20 cellular contexts compared by ENCODE assay signal in genomic region chr19:54106716-54107115, GRCh38. TPM values are rescaled to one million over a fixed set of nuclear protein-coding genes. Genes with fewer than 3 reads are reported as not detected.
"Had no signal": no experiment of that assay in that cellular context is flagged by ENCODE, and none has a peak within 500 bp of the region (broad histone marks: within the 10 kb centered on the region; RNA-seq: fewer than 3 reads in every experiment).

No MANE protein-coding gene starts in this region.

- H3K9me3 ChIP-seq: mucosa of descending colon, right atrium auricular region, stomach, testis, upper lobe of right lung had no signal

- H3K9me3 Mint-ChIP-seq: activated naive CD8-positive, alpha-beta T cell treated with anti-CD3 and anti-CD28 coated beads for 36 hours; dendritic cell treated with granulocyte-macrophage colony-stimulating factor and Interleukin-4, amounts not matched to agents 40 ng/mL and 50 ng/mL, for 4 days; memory B cell; T-helper 1 cell treated with Interleukin-12 subunit alpha and Interleukin-12 subunit beta and Interleukin-4 antibody, amounts not matched to agents 30 μg/mL and 1 μg/mL, for 36 hours had no signal

- H3K27ac Mint-ChIP-seq: activated CD8-positive, alpha-beta memory T cell treated with anti-CD3 and anti-CD28 coated beads, Interleukin-2, amount 10 ng/mL, durations not matched to agents 7 days and 5 days; activated naive CD8-positive, alpha-beta T cell treated with anti-CD3 and anti-CD28 coated beads for 36 hours; memory B cell; T-helper 1 cell treated with Interleukin-12 subunit alpha and Interleukin-12 subunit beta and Interleukin-4 antibody, amounts not matched to agents 30 μg/mL and 1 μg/mL, for 36 hours had no signal

- FAIRE-seq: frontal cortex had no signal

- H3K4me3 ChIP-seq: mucosa of descending colon, right atrium auricular region, smooth muscle cell, stomach, testis, upper lobe of right lung had no signal

- H3K4me3 Mint-ChIP-seq: activated CD8-positive, alpha-beta memory T cell treated with anti-CD3 and anti-CD28 coated beads, Interleukin-2, amount 10 ng/mL, durations not matched to agents 7 days and 5 days; activated naive CD8-positive, alpha-beta T cell treated with anti-CD3 and anti-CD28 coated beads for 36 hours; dendritic cell treated with granulocyte-macrophage colony-stimulating factor and Interleukin-4, amounts not matched to agents 40 ng/mL and 50 ng/mL, for 4 days; memory B cell; T-helper 1 cell treated with Interleukin-12 subunit alpha and Interleukin-12 subunit beta and Interleukin-4 antibody, amounts not matched to agents 30 μg/mL and 1 μg/mL, for 36 hours had no signal

- H3K27ac ChIP-seq: right atrium auricular region, stomach, testis, upper lobe of right lung had no signal

- H3K27me3 Mint-ChIP-seq: activated CD8-positive, alpha-beta memory T cell treated with anti-CD3 and anti-CD28 coated beads, Interleukin-2, amount 10 ng/mL, durations not matched to agents 7 days and 5 days; activated naive CD8-positive, alpha-beta T cell treated with anti-CD3 and anti-CD28 coated beads for 36 hours; dendritic cell treated with granulocyte-macrophage colony-stimulating factor and Interleukin-4, amounts not matched to agents 40 ng/mL and 50 ng/mL, for 4 days; memory B cell had no signal

- ATAC-seq: activated CD8-positive, alpha-beta memory T cell treated with anti-CD3 and anti-CD28 coated beads, Interleukin-2, amount 10 ng/mL, durations not matched to agents 7 days and 5 days; left colon; mucosa of descending colon; naive thymus-derived CD4-positive, alpha-beta T cell; upper lobe of right lung had no signal

- H3K27me3 ChIP-seq: right atrium auricular region, stomach, testis, upper lobe of right lung had no signal

- DNase-seq: activated CD4-positive, alpha-beta T cell treated with anti-CD3 and anti-CD28 coated beads for 48 hours; activated CD8-positive, alpha-beta memory T cell treated with anti-CD3 and anti-CD28 coated beads, Interleukin-2, amount 10 ng/mL, durations not matched to agents 7 days and 5 days; activated naive CD8-positive, alpha-beta T cell treated with anti-CD3 and anti-CD28 coated beads for 36 hours; activated T-cell treated with anti-CD3 and anti-CD28 coated beads, Interleukin-2, amount 50 U/mL, for 48 hours; cerebellar nuclear complex; left colon; stomach; testis; upper lobe of right lung had no signal

RNA-seq across cellular contexts. Expression of gene OSCAR, which starts 6.1 kb away (rescaled TPM):
- total RNA-seq: epithelial cell of proximal tubule, frontal cortex, smooth muscle cell had no signal

RNA-seq across cellular contexts. Expression of gene TARM1, which starts 25.6 kb away (rescaled TPM):
- total RNA-seq: activated CD8-positive, alpha-beta memory T cell treated with anti-CD3 and anti-CD28 coated beads, Interleukin-2, amount 10 ng/mL, durations not matched to agents 7 days and 5 days; activated naive CD8-positive, alpha-beta T cell treated with anti-CD3 and anti-CD28 coated beads for 36 hours; aorta; epithelial cell of proximal tubule; frontal cortex; left colon; mucosa of descending colon; naive thymus-derived CD4-positive, alpha-beta T cell; posterior vena cava; right atrium auricular region; smooth muscle cell; stomach; upper lobe of right lung had no signal
- polyA plus RNA-seq: aorta; naive thymus-derived CD4-positive, alpha-beta T cell; smooth muscle cell; stomach had no signal
